Comparison of ENCODE assay signal across 26 cellular contexts in the genomic region with DNA sequence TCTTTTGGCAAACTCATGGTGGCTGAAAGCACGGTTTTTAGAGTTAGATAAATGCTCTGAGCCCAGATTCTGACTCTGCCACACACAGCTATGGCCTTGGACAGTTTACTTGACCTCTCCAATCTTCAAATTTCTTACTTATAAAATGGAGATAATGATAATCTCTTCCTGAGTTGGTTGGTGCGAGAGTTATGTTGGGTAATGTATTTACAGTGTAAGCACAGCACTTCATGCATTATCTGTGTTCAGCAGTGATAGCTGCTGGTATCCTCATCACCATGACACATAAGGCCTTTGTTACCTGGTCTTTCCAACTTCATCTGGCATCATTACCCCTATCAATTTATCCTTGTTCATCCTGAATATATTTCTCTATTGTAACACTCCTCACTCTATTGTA.
"Had no signal": no experiment of that assay in that cellular context is flagged by ENCODE, and none has a peak within 500 bp of the region (broad histone marks: within the 10 kb centered on the region; RNA-seq: fewer than 3 reads in every experiment).

No MANE protein-coding gene starts in this region.

- H3K4me2 ChIP-seq: SK-N-SH had no signal

- H3K27ac ChIP-seq: brain microvascular endothelial cell, SJSA1 had no signal

- H3K27me3 ChIP-seq: brain microvascular endothelial cell, MG63, SJSA1 had no signal

- H3K9me2 ChIP-seq: SK-N-SH had no signal

- H3K9me3 ChIP-seq: SJSA1, SK-N-SH had no signal

- FAIRE-seq: TTC549 had no signal

- H3K9ac ChIP-seq: SK-N-SH had no signal

- ATAC-seq: activated naive CD4-positive, alpha-beta T cell treated with anti-CD3 and anti-CD28 coated beads, Interleukin-2, amount 50 U/mL, for 72 hours; activated T-cell treated with anti-CD3 and anti-CD28 coated beads, Interleukin-2, amount 50 U/mL, for 4 hours; Panc1 had no signal

- H3K36me3 ChIP-seq: brain microvascular endothelial cell, MG63, SJSA1 had no signal

- DNase-seq: activated CD4-positive, alpha-beta T cell treated with anti-CD3 and anti-CD28 coated beads, Interleukin-2, amount 10 ng/mL, durations not matched to agents 7 days and 5 days; activated CD4-positive, alpha-beta T cell treated with anti-CD3 and anti-CD28 coated beads, Interleukin-2, amount 50 U/mL, for 48 hours; activated CD8-positive, alpha-beta memory T cell treated with anti-CD3 and anti-CD28 coated beads, Interleukin-2, amount 50 U/mL, for 4 hours; activated gamma-delta T cell treated with Interleukin-2 at 50 U/mL for 16 hours; activated naive CD4-positive, alpha-beta T cell treated with anti-CD3 and anti-CD28 coated beads for 36 hours; activated T-cell treated with anti-CD3 and anti-CD28 coated beads for 4 hours; activated T-cell treated with anti-CD3 and anti-CD28 coated beads, Interleukin-2, amount 50 U/mL, for 4 hours; anterior cingulate cortex; brain microvascular endothelial cell; central memory CD4-positive, alpha-beta T cell; Kasumi-1; MG63; NCI-H1048; NCI-H1105 treated with DMSO at 0.1 percent for 48 hours; NCI-H1436; NCI-H1694; NCI-H1930; NCI-H2081 treated with DMSO at 0.1 percent for 48 hours; NCI-H345; NCI-H524 treated with DMSO at 0.1 percent for 48 hours; SHP77 treated with DMSO at 0.1 percent for 48 hours; SK-N-SH had no signal

- H3K4me3 ChIP-seq: MG63, SJSA1 had no signal
